1 cellular context compared by ENCODE assay signal in the genomic region with DNA sequence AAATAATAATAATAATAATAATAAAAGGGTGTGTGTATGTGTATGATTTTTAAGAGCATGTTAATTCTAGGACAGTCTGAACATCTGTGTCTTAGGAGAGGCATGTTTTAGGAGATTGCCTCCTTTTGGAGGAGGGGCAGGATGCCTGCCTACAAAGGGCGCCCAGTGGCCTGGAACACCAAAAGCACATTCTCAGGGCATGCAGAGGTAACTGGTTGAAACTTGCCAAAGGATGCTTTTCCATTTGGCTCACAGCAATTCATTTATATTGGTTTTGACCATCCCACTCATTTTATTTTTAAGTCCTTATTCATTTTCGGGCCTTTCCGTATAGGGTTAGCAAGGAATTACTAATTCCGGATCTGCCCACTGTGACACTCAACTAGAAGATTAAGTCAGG.
TF ChIP-seq lines count a peak whose summit lies in the region.

No MANE protein-coding gene starts in this region.

TF ChIP-seq in IMR-90, 13 proteins besides CTCF, POLR2A, EP300 and RAD21 (continued from another document):
- TF ChIP-seq NFE2L2 (IDR thresholded peaks at IDR 0.05; ENCODE audit: low read depth, low read length) (no peak), MAFK (IDR thresholded peaks at IDR 0.05; ENCODE audit: low read depth, low read length) (no peak), RFX5 (IDR thresholded peaks at IDR 0.05; ENCODE audit: low read depth, low read length) (no peak), FOS (IDR thresholded peaks at IDR 0.05; ENCODE audit: low read depth, low read length) (no peak)
TF ChIP-seq in IMR-90: peak in this region for 0.
